ENCODE assay signal across 8 cellular contexts in genomic region chr11:4186464-4187054, GRCh38.
A peak's percentile ranks its signal among the peaks of the same experiment; 100 is the strongest.
DNase-seq lines count a peak whose midpoint lies in the region; ATAC-seq and TF ChIP-seq lines count a peak whose summit lies in the region.

No MANE protein-coding gene starts in this region.

- H3K9ac ChIP-seq in DND-41 (ENCODE audit: low read depth, low read length), result no peak overlapping the region

- H3K4me1 ChIP-seq in DND-41 (ENCODE audit: insufficient read depth, low read length), result peaks cover 7% of the 10 kb centered on the region
- H3K4me1 ChIP-seq in Panc1 (ENCODE audit: control insufficient read depth, insufficient read depth, low read length), result no peaks in the 10 kb centered on the region

- no peaks in the 10 kb centered on the region for H3K36me3 Mint-ChIP-seq in progenitor cell of endocrine pancreas (ENCODE audit: insufficient read depth)

- peak; percentile 19 for TF ChIP-seq POLR2A in erythroblast (IDR thresholded peaks at IDR 0.05; ENCODE audit: low read length)

- H3K9me3 ChIP-seq in DND-41 (ENCODE audit: insufficient read depth, low read length, severe bottlenecking) (no peaks in the 10 kb centered on the region), Panc1 (ENCODE audit: control insufficient read depth, insufficient read depth, low read depth, low read length) (no peaks in the 10 kb centered on the region)

- no TSS peak for BruUV-seq in Panc1 (replicated peaks; lab: Mats Ljungman, UMichigan)

- H3K4me3 ChIP-seq in DND-41 (ENCODE audit: low read depth in 1 of 2, low read length in 2 of 2), result no peak overlapping the region
- H3K4me3 ChIP-seq in Panc1 (ENCODE audit: low read depth in 2 of 2, low read length in 2 of 2), result peak overlapping the region; percentile 58 to 66

- no peak overlapping the region for H3K4me2 ChIP-seq in DND-41 (ENCODE audit: insufficient read depth, low read length)

- peak overlapping the region; percentile 72 for H3K4me3 Mint-ChIP-seq in progenitor cell of endocrine pancreas (ENCODE audit: low read depth)

- DNase-seq in DND-41, result no peak
- no peak for DNase-seq in Panc1 (ENCODE audit: low read depth, low spot score)
- DNase-seq in erythroblast (lab: John Stamatoyannopoulos, UW), result no peak
- DNase-seq in progenitor cell of endocrine pancreas (ENCODE audit: low spot score, unreplicated experiment), result no peak
- DNase-seq in posterior cingulate gyrus, result no peak
- DNase-seq in NCI-H1105 treated with DMSO at 0.1 percent for 48 hours (lab: John Stamatoyannopoulos, UW), result no peak
- DNase-seq in activated CD4-positive, alpha-beta T cell treated with anti-CD3 and anti-CD28 coated beads for 4 hours, result no peak

- H3K4me1 Mint-ChIP-seq in progenitor cell of endocrine pancreas (ENCODE audit: low read depth), result peaks cover 11% of the 10 kb centered on the region

- H3K36me3 ChIP-seq in DND-41 (ENCODE audit: insufficient read depth, low read length) (no peaks in the 10 kb centered on the region), Panc1 (ENCODE audit: control insufficient read depth, insufficient read depth, low read length) (no peaks in the 10 kb centered on the region)

- no peaks in the 10 kb centered on the region for H4K20me1 ChIP-seq in DND-41 (ENCODE audit: insufficient read depth, low read length)

- H3K9me3 Mint-ChIP-seq in progenitor cell of endocrine pancreas (ENCODE audit: low read depth), result no peaks in the 10 kb centered on the region

- peaks cover 22% of the 10 kb centered on the region for H3K27me3 ChIP-seq in DND-41 (ENCODE audit: insufficient read depth, low read length, poor library complexity)
- H3K27me3 ChIP-seq in Panc1 (ENCODE audit: control insufficient read depth, insufficient read depth, low read length), result peaks cover 6% of the 10 kb centered on the region; the same call in 1 of the 2 replicates

- no peak overlapping the region for H3K27ac Mint-ChIP-seq in progenitor cell of endocrine pancreas

- H2AFZ ChIP-seq in DND-41 (ENCODE audit: low read depth, low read length), result no peak overlapping the region

- intact Hi-C loops in Panc1 (cut with micrococcal nuclease; ENCODE audit: unreplicated experiment), result loop anchor here (1.0 to 10.0 kb wide), 6 partner anchors 307 to 1098 kb away; partner anchors contain the start of genes OR51V1 and TRIM68
- intact Hi-C loops in posterior cingulate gyrus (cut with DNase I), result loop anchor here (1.0 to 2.0 kb wide), 3 partner anchors 307 to 818 kb away; no protein-coding TSS in a partner anchor

- ATAC-seq in DND-41 (ENCODE audit: insufficient read depth, low read depth) (no peak), Panc1 (no peak), GM18519 (IDR thresholded peaks at IDR 0.05; ENCODE audit: low FRiP score, unreplicated experiment) (no peak)

- in situ Hi-C loops in Panc1 (cut with HindIII; ENCODE audit: low pct_unique_long_range_greater_than_20kb, low sequenced_read_pairs), result no loop called here

- POLR2A ChIA-PET in Panc1 (lab: Charles Lee), result no interaction called here

- peaks cover 15% of the 10 kb centered on the region for H3K27me3 Mint-ChIP-seq in progenitor cell of endocrine pancreas

- H3K79me2 ChIP-seq in DND-41 (ENCODE audit: insufficient read depth, low read length), result no peaks in the 10 kb centered on the region

- H3K27ac ChIP-seq in DND-41 (ENCODE audit: low read length) (no peak overlapping the region), Panc1 (ENCODE audit: low read length) (0 out of 2 replicates have a peak overlapping the region, but pooled peaks have one; percentile 25)

- CTCF ChIA-PET in Panc1 (lab: Charles Lee), result interaction anchor here (0.8 to 3.3 kb wide), 6 partner anchors 8 to 365 kb away, joined by 3 to 38 read pairs (median 6); no protein-coding TSS in a partner anchor

- TF ChIP-seq CTCF in DND-41 (IDR thresholded peaks at IDR 0.05; ENCODE audit: borderline replicate concordance, extremely low read depth, low read length, poor library complexity, severe bottlenecking) (peak; percentile 1), Panc1 (IDR thresholded peaks at IDR 0.05) (no peak), progenitor cell of endocrine pancreas (IDR thresholded peaks at IDR 0.05; ENCODE audit: unreplicated experiment) (no peak)

Comparison
In these comparisons a context has a peak if more than half of its experiments do, and no peak if none do; other contexts are left out.
1. H3K4me3 ChIP-seq: peak in Panc1 (2 of 2); none in DND-41 (0 of 2).